ENCODE assay signal across 15 cellular contexts in genomic region chr9:115615821-115616665, GRCh38.
DNase-seq lines count a peak whose midpoint lies in the region; ATAC-seq, FAIRE-seq and TF ChIP-seq lines count a peak whose summit lies in the region.
"Had no signal": no experiment of that assay in that cellular context is flagged by ENCODE, and none has a peak within 500 bp of the region (broad histone marks: within the 10 kb centered on the region; RNA-seq: fewer than 3 reads in every experiment).

No MANE protein-coding gene starts in this region.

- peaks cover 16% of the 10 kb centered on the region for H3K27me3 Mint-ChIP-seq in CD4-positive, alpha-beta T cell

- no peaks in the 10 kb centered on the region for H3K4me1 Mint-ChIP-seq in CD4-positive, alpha-beta T cell (ENCODE audit: low read depth)
- H3K4me1 Mint-ChIP-seq: B cell had no signal

- H3K4me3 Mint-ChIP-seq in CD4-positive, alpha-beta T cell = no peak overlapping the region
- H3K4me3 Mint-ChIP-seq: B cell; stimulated activated naive CD8-positive, alpha-beta T cell treated with anti-CD3 and anti-CD28 coated beads, Interleukin-15, Interleukin-2, amounts not matched to agents 100 ng/mL and 50 ng/mL, for 24 hours had no signal

- no peak overlapping the region for H3K27ac ChIP-seq in CD4-positive, alpha-beta T cell (ENCODE audit: low read depth, low read length)
- H3K27ac ChIP-seq: esophagus squamous epithelium, ovary had no signal

- CTCF ChIA-PET in CD4-positive, alpha-beta T cell (lab: Charles Lee) = no interaction called here

- TF ChIP-seq POLR2A in H54 (IDR thresholded peaks at IDR 0.05; ENCODE audit: low read depth, low read length) = no peak

- no peaks in the 10 kb centered on the region for H3K9me3 ChIP-seq in CD4-positive, alpha-beta T cell (ENCODE audit: control insufficient read depth, low read length)
- H3K9me3 ChIP-seq: esophagus squamous epithelium had no signal

- intact Hi-C loops in cardiac septum (cut with DNase I) = no loop called here
- intact Hi-C loops in CD4-positive, alpha-beta T cell (cut with DNase I, micrococcal nuclease) = no loop called here

- H3K27ac Mint-ChIP-seq in CD4-positive, alpha-beta T cell = no peak overlapping the region
- H3K27ac Mint-ChIP-seq: B cell; stimulated activated naive CD8-positive, alpha-beta T cell treated with anti-CD3 and anti-CD28 coated beads, Interleukin-15, Interleukin-2, amounts not matched to agents 100 ng/mL and 50 ng/mL, for 24 hours had no signal

- ATAC-seq in CD4-positive, alpha-beta T cell (ENCODE audit: poor library complexity) = no peak

- H3K27me3 ChIP-seq in CD4-positive, alpha-beta T cell (ENCODE audit: control insufficient read depth, insufficient read depth, low read length) = no peaks in the 10 kb centered on the region
- H3K27me3 ChIP-seq: ovary had no signal

- no peaks in the 10 kb centered on the region for H3K36me3 Mint-ChIP-seq in CD4-positive, alpha-beta T cell (ENCODE audit: low read depth)

- TF ChIP-seq CTCF in fibroblast of pulmonary artery (IDR thresholded peaks at IDR 0.05; ENCODE audit: low read length, missing control alignments) = no peak
- TF ChIP-seq CTCF in CD4-positive, alpha-beta T cell (IDR thresholded peaks at IDR 0.05) = no peak

- FAIRE-seq in H54 (lab: Jason Lieb, UNC) = peak; percentile 99

- DNase-seq in 8988T = peak; percentile 18
- peak; percentile 78 for DNase-seq in H54 (ENCODE audit: insufficient read length, low spot score)
- peak; percentile 34 to 84 for DNase-seq in SW 1271 (lab: John Stamatoyannopoulos, UW)
- DNase-seq in fibroblast of pulmonary artery (ENCODE audit: low read depth) = peak; percentile 66
- DNase-seq in NCI-H82 treated with DMSO at 0.1 percent for 48 hours (lab: John Stamatoyannopoulos, UW; ENCODE audit: unreplicated experiment) = no peak
- no peak for DNase-seq in cardiac septum (ENCODE audit: low spot score)
- DNase-seq in stimulated activated CD4-positive, alpha-beta T cell treated with anti-CD3 and anti-CD28 coated beads, Interleukin-2, amount 100 ng/mL, for 24 hours = no peak
- DNase-seq in CD4-positive, alpha-beta T cell = no peak
- DNase-seq: anterior cingulate cortex, esophagus squamous epithelium, GOT3, NCI-H345, ovary had no signal

- H3K9me3 Mint-ChIP-seq in CD4-positive, alpha-beta T cell = peaks cover 6% of the 10 kb centered on the region

- no peak overlapping the region for H3K4me3 ChIP-seq in fibroblast of pulmonary artery (replicated peaks; ENCODE audit: low read depth, low read length)
- H3K4me3 ChIP-seq: esophagus squamous epithelium, ovary had no signal

- POLR2A ChIA-PET in CD4-positive, alpha-beta T cell (lab: Charles Lee) = no interaction called here

Comparison
In these comparisons a context has a peak if more than half of its experiments do, and no peak if none do; other contexts are left out.
1. DNase-seq: peak in 8988T (single experiment), H54 (single experiment), SW 1271 (2 of 2) and fibroblast of pulmonary artery (single experiment); none in NCI-H82 treated with DMSO at 0.1 percent for 48 hours (single experiment), cardiac septum (single experiment), stimulated activated CD4-positive, alpha-beta T cell treated with anti-CD3 and anti-CD28 coated beads, Interleukin-2, amount 100 ng/mL, for 24 hours (0 of 2) and CD4-positive, alpha-beta T cell (0 of 10).